ENCODE assay signal across 25 cellular contexts in the genomic region with DNA sequence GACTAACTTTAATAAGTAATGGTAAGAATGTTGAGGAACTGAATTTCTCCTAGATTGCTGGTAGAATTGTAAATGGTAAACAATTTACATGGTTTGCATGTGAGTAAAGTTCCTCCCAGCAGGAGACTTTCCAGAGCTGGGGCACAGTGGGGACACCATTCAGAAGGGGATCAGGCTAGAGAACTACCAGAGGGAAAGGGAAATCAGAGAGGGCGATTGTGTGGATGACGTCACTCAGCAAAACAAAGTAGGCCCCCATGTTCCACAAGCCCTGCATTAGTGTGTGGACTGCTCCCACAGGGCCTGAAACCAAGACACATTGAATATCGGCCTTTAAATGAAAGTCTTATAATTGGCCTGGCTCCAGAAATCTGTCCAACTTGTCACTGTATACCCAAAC. TPM values are rescaled to one million over a fixed set of nuclear protein-coding genes. Genes with fewer than 3 reads are reported as not detected.
DNase-seq lines count a peak whose midpoint lies in the region; ATAC-seq and TF ChIP-seq lines count a peak whose summit lies in the region.
"Had no signal": no experiment of that assay in that cellular context is flagged by ENCODE, and none has a peak within 500 bp of the region (broad histone marks: within the 10 kb centered on the region; RNA-seq: fewer than 3 reads in every experiment).

No MANE protein-coding gene starts in this region.

- H2BK15ac ChIP-seq in mesendoderm (replicated peaks; ENCODE audit: low read depth), result no peak overlapping the region

- TF ChIP-seq POLR2A in thyroid gland (IDR thresholded peaks at IDR 0.05), result no peak

- H2BK5ac ChIP-seq in mesendoderm (ENCODE audit: low read length), result no peak overlapping the region

- H3K4me1 Mint-ChIP-seq in WTC11, result peaks cover 57% of the 10 kb centered on the region
- no peaks in the 10 kb centered on the region for H3K4me1 Mint-ChIP-seq in stimulated activated naive CD8-positive, alpha-beta T cell treated with anti-CD3 and anti-CD28 coated beads, Interleukin-15, amount 100 ng/mL, for 72 hours
- H3K4me1 Mint-ChIP-seq in naive thymus-derived CD8-positive, alpha-beta T cell, result no peaks in the 10 kb centered on the region

- DNase-seq in H7 (peak; percentile 68), WTC11 (ENCODE audit: low spot score) (peak; percentile 74), iPS DF 19.7 (ENCODE audit: low read depth, low spot score) (peak; percentile 87), mesendoderm (peak; percentile 67), thyroid gland (no peak), NCI-H526 treated with DMSO at 0.1 percent for 48 hours (lab: John Stamatoyannopoulos, UW) (no peak)
- no peak for DNase-seq in stimulated activated naive CD8-positive, alpha-beta T cell treated with anti-CD3 and anti-CD28 coated beads, Interleukin-15, amount 100 ng/mL, for 72 hours
- DNase-seq in naive thymus-derived CD8-positive, alpha-beta T cell, result no peak
- DNase-seq: Caco-2; CD4-positive, alpha-beta T cell; DND-41; GM23248; Karpas-422; MV-4-11; NCI-H1105 treated with DMSO at 0.1 percent for 48 hours; NCI-H2029 treated with DMSO at 0.1 percent for 48 hours; NCI-H226; NCI-H510A treated with DMSO at 0.1 percent for 48 hours; OCI-M1 had no signal

- H2AK5ac ChIP-seq in mesendoderm (ENCODE audit: low read length), result no peak overlapping the region

- H3K79me1 ChIP-seq in mesendoderm (ENCODE audit: low read length), result no peaks in the 10 kb centered on the region

- H3K4me1 ChIP-seq in mesendoderm (ENCODE audit: control insufficient read depth, low read depth, low read length) (peaks cover 3% of the 10 kb centered on the region), thyroid gland (no peaks in the 10 kb centered on the region)
- H3K4me1 ChIP-seq: BLaER1, Caco-2 had no signal

- H3K27me3 ChIP-seq in H7 (ENCODE audit: control insufficient read depth, insufficient read depth, low read length) (no peaks in the 10 kb centered on the region), mesendoderm (ENCODE audit: insufficient read depth, low read length, poor library complexity) (no peaks in the 10 kb centered on the region), thyroid gland (no peaks in the 10 kb centered on the region)
- H3K27me3 ChIP-seq: BLaER1 had no signal

- no peak overlapping the region for H3K23ac ChIP-seq in mesendoderm (ENCODE audit: low read length)

- H3K27ac Mint-ChIP-seq in WTC11, result peak overlapping the region; percentile 98
- H3K27ac Mint-ChIP-seq in stimulated activated naive CD8-positive, alpha-beta T cell treated with anti-CD3 and anti-CD28 coated beads, Interleukin-15, amount 100 ng/mL, for 72 hours, result no peak overlapping the region
- peak overlapping the region in 1 of 10 donors; percentile 45 for H3K27ac Mint-ChIP-seq in naive thymus-derived CD8-positive, alpha-beta T cell
- H3K27ac Mint-ChIP-seq: CD4-positive, alpha-beta T cell; IgD-negative memory B cell had no signal

- peak; percentile 91 for ATAC-seq in WTC11
- ATAC-seq in stimulated activated naive CD8-positive, alpha-beta T cell treated with anti-CD3 and anti-CD28 coated beads, Interleukin-15, amount 100 ng/mL, for 72 hours, result no peak
- no peak for ATAC-seq in naive thymus-derived CD8-positive, alpha-beta T cell

- peak overlapping the region; percentile 8 for H3K4me3 Mint-ChIP-seq in WTC11
- no peak overlapping the region for H3K4me3 Mint-ChIP-seq in stimulated activated naive CD8-positive, alpha-beta T cell treated with anti-CD3 and anti-CD28 coated beads, Interleukin-15, amount 100 ng/mL, for 72 hours
- no peak overlapping the region for H3K4me3 Mint-ChIP-seq in naive thymus-derived CD8-positive, alpha-beta T cell
- H3K4me3 Mint-ChIP-seq: CD4-positive, alpha-beta T cell; IgD-negative memory B cell had no signal

- H3K27me3 Mint-ChIP-seq in WTC11 (ENCODE audit: low read depth), result no peaks in the 10 kb centered on the region; the same call in 1 of the 2 replicates
- H3K27me3 Mint-ChIP-seq in stimulated activated naive CD8-positive, alpha-beta T cell treated with anti-CD3 and anti-CD28 coated beads, Interleukin-15, amount 100 ng/mL, for 72 hours, result no peaks in the 10 kb centered on the region
- peaks cover 0 to 3% (median 0%) of the 10 kb centered on the region in 5 donors for H3K27me3 Mint-ChIP-seq in naive thymus-derived CD8-positive, alpha-beta T cell
- H3K27me3 Mint-ChIP-seq: CD4-positive, alpha-beta T cell had no signal

- H3K18ac ChIP-seq in mesendoderm (ENCODE audit: low read length), result no peak overlapping the region

- no peak overlapping the region for H3K9ac ChIP-seq in mesendoderm (ENCODE audit: low read length)
- H3K9ac ChIP-seq: BLaER1, GM23248 had no signal

- no peak overlapping the region for H3K4me2 ChIP-seq in mesendoderm (ENCODE audit: low read length)
- H3K4me2 ChIP-seq: BLaER1 had no signal

- no CpG with 5 or more reads among the region's 3 CpGs for WGBS in mesendoderm (ENCODE audit: extremely low coverage, insufficient coverage, low lambda C conversion rate)
- 42 to 79% methylated on average over 3 of the region's 3 CpGs for WGBS in thyroid gland, 2 donors

- H3K36me3 ChIP-seq in H7 (replicated peaks; ENCODE audit: control insufficient read depth, insufficient read depth, low read length) (no peaks in the 10 kb centered on the region), mesendoderm (ENCODE audit: control insufficient read depth, insufficient read depth, low read length) (no peaks in the 10 kb centered on the region), thyroid gland (no peaks in the 10 kb centered on the region)
- H3K36me3 ChIP-seq: BLaER1 had no signal

- CTCF ChIA-PET in WTC11 (lab: Charles Lee), result interaction anchor here (1.7 kb wide), 1 partner anchor 28 kb away, joined by 6 read pairs; no protein-coding TSS in a partner anchor

- no peak overlapping the region for H2BK120ac ChIP-seq in mesendoderm (ENCODE audit: low read depth, low read length)

- H3K56ac ChIP-seq in mesendoderm (ENCODE audit: low read length), result no peak overlapping the region

- H3K27ac ChIP-seq in mesendoderm (ENCODE audit: low read depth, low read length), result no peak overlapping the region
- no peak overlapping the region for H3K27ac ChIP-seq in thyroid gland
- H3K27ac ChIP-seq: BLaER1, GM23248, HL-60 had no signal

- no peak overlapping the region for H4K5ac ChIP-seq in mesendoderm (ENCODE audit: low read length)

- POLR2A ChIA-PET in WTC11 (lab: Charles Lee), result interaction anchor here (0.5 kb wide), 1 partner anchor 249 kb away, joined by 4 read pairs; no protein-coding TSS in a partner anchor
- POLR2A ChIA-PET in naive thymus-derived CD8-positive, alpha-beta T cell (lab: Charles Lee), result no interaction called here

- H3K9me3 Mint-ChIP-seq in WTC11, result no peaks in the 10 kb centered on the region
- no peaks in the 10 kb centered on the region for H3K9me3 Mint-ChIP-seq in stimulated activated naive CD8-positive, alpha-beta T cell treated with anti-CD3 and anti-CD28 coated beads, Interleukin-15, amount 100 ng/mL, for 72 hours
- no peaks in the 10 kb centered on the region for H3K9me3 Mint-ChIP-seq in naive thymus-derived CD8-positive, alpha-beta T cell
- H3K9me3 Mint-ChIP-seq: CD4-positive, alpha-beta T cell; IgD-negative memory B cell had no signal

- no peaks in the 10 kb centered on the region for H3K36me3 Mint-ChIP-seq in WTC11
- no peaks in the 10 kb centered on the region for H3K36me3 Mint-ChIP-seq in naive thymus-derived CD8-positive, alpha-beta T cell

- TF ChIP-seq CTCF in WTC11 (IDR thresholded peaks at IDR 0.05), result no peak
- no peak for TF ChIP-seq CTCF in thyroid gland (IDR thresholded peaks at IDR 0.05)

- no peaks in the 10 kb centered on the region for H3K9me3 ChIP-seq in thyroid gland
- H3K9me3 ChIP-seq: BLaER1, Caco-2 had no signal

- no peak overlapping the region for H3K4ac ChIP-seq in mesendoderm (ENCODE audit: low read depth, low read length)

- no peak overlapping the region for H4K8ac ChIP-seq in mesendoderm (ENCODE audit: low read depth, low read length)

- no peak overlapping the region for H3K4me3 ChIP-seq in H7 (ENCODE audit: insufficient read depth, low read depth, low read length)
- no peak overlapping the region for H3K4me3 ChIP-seq in mesendoderm (ENCODE audit: low read length)
- H3K4me3 ChIP-seq in thyroid gland (replicated peaks in 1 of 3), result no peak overlapping the region
- H3K4me3 ChIP-seq: BLaER1, GM23248 had no signal

- intact Hi-C loops in thyroid gland (cut with DNase I), result no loop called here

- no peaks in the 10 kb centered on the region for H3K79me2 ChIP-seq in mesendoderm (ENCODE audit: control insufficient read depth, insufficient read depth, low read length)

TF ChIP-seq in WTC11, 78 proteins besides CTCF, POLR2A, EP300 and RAD21 (continues in another document):
- TF ChIP-seq NFYB (CRISPR knock-in tag; conservative IDR thresholded peaks at IDR 0.05; ENCODE audit: low read depth) (no peak), MAX (CRISPR knock-in tag; IDR thresholded peaks at IDR 0.05) (no peak), CREM (CRISPR knock-in tag; IDR thresholded peaks at IDR 0.05) (peak; percentile 60; the same call in 1 of the 2 replicates)
- TF ChIP-seq, protein P1, sequence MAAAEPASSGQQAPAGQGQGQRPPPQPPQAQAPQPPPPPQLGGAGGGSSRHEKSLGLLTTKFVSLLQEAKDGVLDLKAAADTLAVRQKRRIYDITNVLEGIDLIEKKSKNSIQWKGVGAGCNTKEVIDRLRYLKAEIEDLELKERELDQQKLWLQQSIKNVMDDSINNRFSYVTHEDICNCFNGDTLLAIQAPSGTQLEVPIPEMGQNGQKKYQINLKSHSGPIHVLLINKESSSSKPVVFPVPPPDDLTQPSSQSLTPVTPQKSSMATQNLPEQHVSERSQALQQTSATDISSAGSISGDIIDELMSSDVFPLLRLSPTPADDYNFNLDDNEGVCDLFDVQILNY (CRISPR knock-in tag; IDR thresholded peaks at IDR 0.05), result no peak

RNA-seq across cellular contexts. Expression of gene RNASE11, which starts 9.5 kb away (rescaled TPM):
- total RNA-seq in H7 (2014; rRNA removed; shearing (Covaris generic)), result not detected in 2 replicates
- total RNA-seq in WTC11 (2021) (not detected in 3 replicates), thyroid gland (not detected)
- polyA plus RNA-seq in mesendoderm (2013, experiment 1 of 2), result not detected
- not detected for polyA plus RNA-seq in mesendoderm (2013, experiment 2 of 2)
- not detected for total RNA-seq in naive thymus-derived CD8-positive, alpha-beta T cell
- not detected for polyA plus RNA-seq in naive thymus-derived CD8-positive, alpha-beta T cell
- total RNA-seq: Caco-2; CD4-positive, alpha-beta T cell; GM23248; HT-29; M059J; Right ventricle myocardium inferior had no signal
- polyA plus RNA-seq: GM23248, IgD-negative memory B cell had no signal

RNA-seq across cellular contexts. Expression of gene RNASE12, which starts 12.9 kb away (rescaled TPM):
- not detected in 2 replicates for total RNA-seq in H7 (2014; rRNA removed; shearing (Covaris generic))
- total RNA-seq in WTC11 (2021) (not detected in 3 replicates), thyroid gland (not detected)
- polyA plus RNA-seq in mesendoderm (2013, experiment 1 of 2), result not detected
- polyA plus RNA-seq in mesendoderm (2013, experiment 2 of 2), result not detected
- total RNA-seq in naive thymus-derived CD8-positive, alpha-beta T cell, result not detected
- not detected for polyA plus RNA-seq in naive thymus-derived CD8-positive, alpha-beta T cell
- total RNA-seq: Caco-2; CD4-positive, alpha-beta T cell; GM23248; HT-29; M059J; Right ventricle myocardium inferior had no signal
- polyA plus RNA-seq: GM23248, IgD-negative memory B cell had no signal

RNA-seq across cellular contexts. Expression of gene RNASE9, which starts 17.5 kb away (rescaled TPM):
- total RNA-seq in H7 (2014; rRNA removed; shearing (Covaris generic)), result not detected in 2 replicates
- total RNA-seq in WTC11 (2021) (0.14 TPM in 1 of 3 replicates, not detected in the others), thyroid gland (not detected)
- polyA plus RNA-seq in mesendoderm (2013, experiment 1 of 2), result 0.04 TPM
- polyA plus RNA-seq in mesendoderm (2013, experiment 2 of 2), result not detected
- total RNA-seq in naive thymus-derived CD8-positive, alpha-beta T cell, result not detected
- polyA plus RNA-seq in naive thymus-derived CD8-positive, alpha-beta T cell, result not detected
- total RNA-seq: Caco-2; CD4-positive, alpha-beta T cell; GM23248; HT-29; M059J; Right ventricle myocardium inferior had no signal
- polyA plus RNA-seq: GM23248, IgD-negative memory B cell had no signal

Comparison
In these comparisons a context has a peak if more than half of its experiments do, and no peak if none do; other contexts are left out.
1. DNase-seq: peak in H7 (single experiment), WTC11 (single experiment), iPS DF 19.7 (single experiment) and mesendoderm (single experiment); none in thyroid gland (0 of 2), NCI-H526 treated with DMSO at 0.1 percent for 48 hours (single experiment), stimulated activated naive CD8-positive, alpha-beta T cell treated with anti-CD3 and anti-CD28 coated beads, Interleukin-15, amount 100 ng/mL, for 72 hours (0 of 2) and naive thymus-derived CD8-positive, alpha-beta T cell (0 of 10).